ENCODE assay signal across 24 cellular contexts in genomic region chr1:34994878-34995277, GRCh38. TPM values are rescaled to one million over a fixed set of nuclear protein-coding genes. Genes with fewer than 3 reads are reported as not detected.
DNase-seq lines count a peak whose midpoint lies in the region; ATAC-seq, FAIRE-seq and TF ChIP-seq lines count a peak whose summit lies in the region.
"Had no signal": no experiment of that assay in that cellular context is flagged by ENCODE, and none has a peak within 500 bp of the region (broad histone marks: within the 10 kb centered on the region; RNA-seq: fewer than 3 reads in every experiment).

No MANE protein-coding gene starts in this region.

- FAIRE-seq in RCC 7860 (lab: Jason Lieb, UNC) = peak; percentile 20
- FAIRE-seq in colon (lab: Jason Lieb, UNC) = peak; percentile 53
- peak; percentile 32 for FAIRE-seq in kidney (lab: Jason Lieb, UNC)
- FAIRE-seq: GM12891, GM18507, H54 had no signal

- H3K4me3 ChIP-seq in kidney (ENCODE audit: low read length in 2 of 2) = no peak overlapping the region
- H3K4me3 ChIP-seq: BLaER1 treated with 17β-estradiol and CSF1 and Interleukin-3, amounts not matched to agents 10 nM and 100 nM; HAP-1 had no signal

- H3K9me3 ChIP-seq in kidney (ENCODE audit: control insufficient read depth in 1 of 2, low read length in 2 of 2) = no peaks in the 10 kb centered on the region
- H3K9me3 ChIP-seq: BE2C; BLaER1 treated with 17β-estradiol and CSF1 and Interleukin-3, amounts not matched to agents 10 nM and 100 nM; HAP-1 had no signal

- intact Hi-C loops in kidney (cut with DNase I) = no loop called here

- H3K9ac ChIP-seq in kidney (ENCODE audit: low read length in 2 of 2) = no peak overlapping the region
- H3K9ac ChIP-seq: BLaER1 treated with 17β-estradiol and CSF1 and Interleukin-3, amounts not matched to agents 10 nM and 100 nM had no signal

- H3K4me3 Mint-ChIP-seq in natural killer cell treated with Interleukin-12 subunit alpha and Interleukin-12 subunit beta and Interleukin-15 and Interleukin-18, amount 100 ng/mL, for 72 hours = no peak overlapping the region
- H3K4me3 Mint-ChIP-seq: CD14-positive monocyte; CD4-positive, alpha-beta T cell; CD8-positive, alpha-beta memory T cell; HFFc6 had no signal

- ATAC-seq in natural killer cell treated with Interleukin-12 subunit alpha and Interleukin-12 subunit beta and Interleukin-15 and Interleukin-18, amount 100 ng/mL, for 72 hours = no peak

- H3K4me1 ChIP-seq in kidney (ENCODE audit: control insufficient read depth in 1 of 2, insufficient read depth in 1 of 2, low read depth in 1 of 2, low read length in 2 of 2) = no peaks in the 10 kb centered on the region
- H3K4me1 ChIP-seq: BE2C; BLaER1 treated with 17β-estradiol and CSF1 and Interleukin-3, amounts not matched to agents 10 nM and 100 nM; HAP-1 had no signal

- no peaks in the 10 kb centered on the region for H3K4me1 Mint-ChIP-seq in natural killer cell treated with Interleukin-12 subunit alpha and Interleukin-12 subunit beta and Interleukin-15 and Interleukin-18, amount 100 ng/mL, for 72 hours (ENCODE audit: low read depth in 2 of 2)
- H3K4me1 Mint-ChIP-seq: CD14-positive monocyte; CD8-positive, alpha-beta memory T cell had no signal

- H3K27ac ChIP-seq in kidney (ENCODE audit: low read depth in 2 of 2, low read length in 2 of 2) = no peak overlapping the region
- H3K27ac ChIP-seq: BLaER1 treated with 17β-estradiol and CSF1 and Interleukin-3, amounts not matched to agents 10 nM and 100 nM had no signal

- no peaks in the 10 kb centered on the region for H3K9me3 Mint-ChIP-seq in natural killer cell treated with Interleukin-12 subunit alpha and Interleukin-12 subunit beta and Interleukin-15 and Interleukin-18, amount 100 ng/mL, for 72 hours
- H3K9me3 Mint-ChIP-seq: CD14-positive monocyte; CD4-positive, alpha-beta T cell; CD8-positive, alpha-beta memory T cell; HFFc6 had no signal

- peaks cover 2 to 3% of the 10 kb centered on the region in 2 donors for H3K36me3 ChIP-seq in kidney (ENCODE audit: control insufficient read depth in 1 of 2, insufficient read depth in 2 of 2, low read length in 2 of 2)
- H3K36me3 ChIP-seq: BE2C, HAP-1 had no signal

- TF ChIP-seq CTCF in kidney (IDR thresholded peaks at IDR 0.05; ENCODE audit: borderline replicate concordance, extremely low read depth, insufficient read depth) = no peak

- H3K36me3 Mint-ChIP-seq in natural killer cell treated with Interleukin-12 subunit alpha and Interleukin-12 subunit beta and Interleukin-15 and Interleukin-18, amount 100 ng/mL, for 72 hours = peaks cover 6% of the 10 kb centered on the region

- no peaks in the 10 kb centered on the region for H3K27me3 Mint-ChIP-seq in natural killer cell treated with Interleukin-12 subunit alpha and Interleukin-12 subunit beta and Interleukin-15 and Interleukin-18, amount 100 ng/mL, for 72 hours
- H3K27me3 Mint-ChIP-seq: CD4-positive, alpha-beta T cell; CD8-positive, alpha-beta memory T cell had no signal

- no peak overlapping the region for H3K27ac Mint-ChIP-seq in natural killer cell treated with Interleukin-12 subunit alpha and Interleukin-12 subunit beta and Interleukin-15 and Interleukin-18, amount 100 ng/mL, for 72 hours
- H3K27ac Mint-ChIP-seq: CD4-positive, alpha-beta T cell; HFFc6 had no signal

- DNase-seq in RCC 7860 (ENCODE audit: low spot score) = no peak
- DNase-seq in kidney = no peak
- DNase-seq in activated CD4-positive, alpha-beta T cell treated with anti-CD3 and anti-CD28 coated beads, Interleukin-2, amount 50 U/mL, for 48 hours = no peak
- no peak for DNase-seq in natural killer cell treated with Interleukin-12 subunit alpha and Interleukin-12 subunit beta and Interleukin-15 and Interleukin-18, amount 100 ng/mL, for 72 hours (ENCODE audit: low spot score)
- DNase-seq in retina = no peak
- DNase-seq in stimulated activated CD4-positive, alpha-beta T cell treated with anti-CD3 and anti-CD28 coated beads, Interleukin-12 subunit alpha, Interleukin-12 subunit beta, amount 100 ng/mL, for 4 hours = no peak
- DNase-seq: ACHN; AML-193; BE2C; CD4-positive, alpha-beta T cell; CD8-positive, alpha-beta memory T cell; DMS 273 treated with DMSO at 0.1 percent for 48 hours; DMS79; EL; GF-D8; GOT3; HFFc6 had no signal

RNA-seq across cellular contexts. Expression of gene TMEM35B, which starts 9.7 kb away (rescaled TPM):
- total RNA-seq in kidney = 44.2 TPM
- 48.3 TPM for polyA plus RNA-seq in kidney (ENCODE audit: insufficient read depth, low read depth, low replicate concordance)
- total RNA-seq in natural killer cell treated with Interleukin-12 subunit alpha and Interleukin-12 subunit beta and Interleukin-15 and Interleukin-18, amount 100 ng/mL, for 72 hours = 10 to 100 TPM; 14.3 to 20.3 TPM

RNA-seq across cellular contexts. Expression of gene ZMYM6, which starts 36.9 kb away (rescaled TPM):
- 23.8 TPM for total RNA-seq in kidney
- polyA plus RNA-seq in kidney (ENCODE audit: insufficient read depth, low read depth, low replicate concordance) = 8.8 TPM
- total RNA-seq in natural killer cell treated with Interleukin-12 subunit alpha and Interleukin-12 subunit beta and Interleukin-15 and Interleukin-18, amount 100 ng/mL, for 72 hours = 10 to 100 TPM; 27.2 TPM
